In genomic region chr13:26509491-26509890, GRCh38 we compare ENCODE assay signal across 23 cellular contexts. TPM values are rescaled to one million over a fixed set of nuclear protein-coding genes. Genes with fewer than 3 reads are reported as not detected.
"Had no signal": no experiment of that assay in that cellular context is flagged by ENCODE, and none has a peak within 500 bp of the region (broad histone marks: within the 10 kb centered on the region; RNA-seq: fewer than 3 reads in every experiment).

No MANE protein-coding gene starts in this region.

- H3K4me1 ChIP-seq: ascending aorta, foreskin keratinocyte, left lung, right lobe of liver had no signal

- ATAC-seq: mucosa of descending colon; stimulated activated naive B cell treated with anti-CD40 and anti-IgM and Interleukin-4, amounts not matched to agents 10 μg/mL and 1 μg/mL and 100 μg/mL, for 72 hours had no signal

- DNase-seq: activated CD4-positive, alpha-beta T cell treated with anti-CD3 and anti-CD28 coated beads for 1 hour; activated gamma-delta T cell treated with Interleukin-2 at 50 U/mL for 16 hours; activated T-cell treated with anti-CD3 and anti-CD28 coated beads, Interleukin-2, amount 50 U/mL, for 1 hour; caudate nucleus; effector CD4-positive, alpha-beta T cell; erythroblast; glutamatergic neuron; immature natural killer cell; kidney glomerular epithelial cell; nephron progenitor cell; stimulated activated CD4-positive, alpha-beta T cell treated with anti-CD3 and anti-CD28 coated beads, Interleukin-15, amount 100 ng/mL, for 24 hours; stimulated activated naive B cell treated with anti-CD40 and anti-IgM and Interleukin-4, amounts not matched to agents 10 μg/mL and 1 μg/mL and 100 μg/mL, for 72 hours; T-helper 9 cell had no signal

- H3K9me3 ChIP-seq: ascending aorta, right lobe of liver, thoracic aorta had no signal

- H3K27me3 ChIP-seq: ascending aorta, brain microvascular endothelial cell, hepatocyte, right lobe of liver had no signal

- H3K36me3 ChIP-seq: ascending aorta, brain microvascular endothelial cell, left lung, right lobe of liver, thoracic aorta had no signal

- H3K4me3 ChIP-seq: ascending aorta, hepatocyte, left lung, mucosa of descending colon, right lobe of liver, smooth muscle cell, thoracic aorta had no signal

- H3K27ac ChIP-seq: ascending aorta, brain microvascular endothelial cell, foreskin keratinocyte, hepatocyte, right lobe of liver, thoracic aorta had no signal

RNA-seq across cellular contexts. Expression of gene WASF3, which starts 48.0 kb away (rescaled TPM):
- total RNA-seq: T-helper 1 cell treated with Interleukin-12 subunit alpha and Interleukin-12 subunit beta and Interleukin-4 antibody, amounts not matched to agents 30 ng/mL and 1 ng/mL, for 36 hours had no signal
